Comparison of ENCODE assay signal across 18 cellular contexts in genomic region chr6:47147175-47147727, GRCh38.
DNase-seq lines count a peak whose midpoint lies in the region; ATAC-seq, FAIRE-seq and TF ChIP-seq lines count a peak whose summit lies in the region.
"Had no signal": no experiment of that assay in that cellular context is flagged by ENCODE, and none has a peak within 500 bp of the region (broad histone marks: within the 10 kb centered on the region; RNA-seq: fewer than 3 reads in every experiment).

No MANE protein-coding gene starts in this region.

- H3K9ac ChIP-seq in BLaER1 (0 out of 2 replicates have a peak overlapping the region, but pooled peaks have one; percentile 21), IMR-90 (ENCODE audit: low read depth, low read length) (no peak overlapping the region)
- H3K9ac ChIP-seq: SK-N-SH had no signal

- no peaks in the 10 kb centered on the region for H4K20me1 ChIP-seq in BLaER1
- no peaks in the 10 kb centered on the region for H4K20me1 ChIP-seq in IMR-90 (ENCODE audit: insufficient read depth, low read length)
- no peaks in the 10 kb centered on the region for H4K20me1 ChIP-seq in osteoblast (ENCODE audit: insufficient read depth, low read length)

- H3K9me1 ChIP-seq in IMR-90 (ENCODE audit: insufficient read depth, low read length), result peaks cover 8% of the 10 kb centered on the region; the same call in 1 of the 2 replicates

- TF ChIP-seq CTCF in IMR-90 (conservative IDR thresholded peaks at IDR 0.05; ENCODE audit: low read depth, low read length) (no peak), osteoblast (IDR thresholded peaks at IDR 0.05; ENCODE audit: extremely low read depth, low read depth, low read length) (no peak), RWPE1 (conservative IDR thresholded peaks at IDR 0.05; ENCODE audit: low read depth) (no peak)

- ATAC-seq in IMR-90 (ENCODE audit: low read depth), result no peak
- no peak for ATAC-seq in HG03280 (IDR thresholded peaks at IDR 0.05; ENCODE audit: unreplicated experiment)
- no peak for ATAC-seq in GM21423 (IDR thresholded peaks at IDR 0.05; ENCODE audit: unreplicated experiment)
- ATAC-seq: activated T-cell treated with anti-CD3 and anti-CD28 coated beads, Interleukin-2, amount 50 U/mL, for 72 hours had no signal

- TF ChIP-seq RAD21 in IMR-90 (IDR thresholded peaks at IDR 0.05; ENCODE audit: low read length), result no peak

- H2AK5ac ChIP-seq in IMR-90 (ENCODE audit: low read depth, low read length), result peak overlapping the region; percentile 36; the same call in 1 of the 2 replicates

- H3K27ac ChIP-seq in BLaER1, result peak overlapping the region; percentile 38
- H3K27ac ChIP-seq in IMR-90 (ENCODE audit: insufficient read depth, low read length), result no peak overlapping the region
- no peak overlapping the region for H3K27ac ChIP-seq in osteoblast (ENCODE audit: low read depth, low read length)
- H3K27ac ChIP-seq in RWPE1, result no peak overlapping the region
- H3K27ac ChIP-seq: HL-60 had no signal

- H3K36me3 ChIP-seq in BLaER1 (no peaks in the 10 kb centered on the region), IMR-90 (ENCODE audit: control insufficient read depth, insufficient read depth, low read length) (no peaks in the 10 kb centered on the region), osteoblast (ENCODE audit: insufficient read depth, low read length) (no peaks in the 10 kb centered on the region)

- dilution Hi-C loops in IMR-90 (cut with HindIII; ENCODE audit: low sequenced_read_pairs, unreplicated experiment), result no loop called here

- peaks cover 29% of the 10 kb centered on the region for H3K4me1 ChIP-seq in BLaER1
- H3K4me1 ChIP-seq in IMR-90 (ENCODE audit: control insufficient read depth, insufficient read depth, low read length), result peaks cover 16% of the 10 kb centered on the region
- peaks cover 19% of the 10 kb centered on the region for H3K4me1 ChIP-seq in osteoblast (ENCODE audit: insufficient read depth, low read length)

- no peaks in the 10 kb centered on the region for H3K27me3 ChIP-seq in BLaER1
- no peaks in the 10 kb centered on the region for H3K27me3 ChIP-seq in IMR-90 (ENCODE audit: control insufficient read depth, insufficient read depth, low read length)
- peaks cover 3% of the 10 kb centered on the region for H3K27me3 ChIP-seq in osteoblast (ENCODE audit: insufficient read depth, low read length)

- H2BK15ac ChIP-seq in IMR-90 (ENCODE audit: low read depth, low read length), result 0 out of 3 replicates have a peak overlapping the region, but pooled peaks have one; percentile 15

- H4K8ac ChIP-seq in IMR-90 (ENCODE audit: low read depth in 2 of 2, low read length in 2 of 2), result peak overlapping the region; percentile 44 to 58; a peak in 2 of 4 replicates

- intact Hi-C loops in IMR-90 (cut with micrococcal nuclease), result no loop called here

- H2BK120ac ChIP-seq in IMR-90 (ENCODE audit: low read depth, low read length), result peak overlapping the region; percentile 67

- H4K5ac ChIP-seq in IMR-90 (ENCODE audit: low read depth, low read length), result peak overlapping the region; percentile 40; the same call in 1 of the 2 replicates

- H3K4me3 ChIP-seq in BLaER1 (no peak overlapping the region), IMR-90 (ENCODE audit: insufficient read depth, low read depth, low read length) (no peak overlapping the region), osteoblast (ENCODE audit: insufficient read depth, low read length) (no peak overlapping the region)

- no peak overlapping the region for H3K23ac ChIP-seq in IMR-90 (ENCODE audit: low read depth, low read length)

- H2BK20ac ChIP-seq in IMR-90 (ENCODE audit: low read depth, low read length), result peak overlapping the region; percentile 73

- peak overlapping the region; percentile 14 for H2BK5ac ChIP-seq in IMR-90 (ENCODE audit: low read depth, low read length, poor library complexity, severe bottlenecking)

- H3K18ac ChIP-seq in IMR-90 (ENCODE audit: low read depth, low read length), result peak overlapping the region; percentile 75; the same call in 1 of the 2 replicates

- H3K4ac ChIP-seq in IMR-90 (ENCODE audit: low read depth, low read length), result peak overlapping the region; percentile 21; the same call in 1 of the 2 replicates

- H3K14ac ChIP-seq in IMR-90 (replicated peaks; ENCODE audit: low read depth, low read length), result peak overlapping the region; percentile 58

- DNase-seq in IMR-90 (no peak), osteoblast (ENCODE audit: insufficient read length, low spot score, missing footprints) (no peak), GM19240 (ENCODE audit: insufficient read length, low spot score) (no peak), RWPE1 (ENCODE audit: low spot score) (no peak)
- DNase-seq: activated CD4-positive, alpha-beta memory T cell treated with anti-CD3 and anti-CD28 coated beads for 36 hours; activated T-cell treated with anti-CD3 and anti-CD28 coated beads, Interleukin-2, amount 50 U/mL, for 72 hours; cerebellar nuclear complex; Karpas-422; SK-N-SH; stimulated activated CD4-positive, alpha-beta T cell treated with anti-CD3 and anti-CD28 coated beads, Interleukin-4, amount 100 ng/mL, for 4 hours had no signal

- peak overlapping the region; percentile 8 for H2AFZ ChIP-seq in IMR-90 (replicated peaks; ENCODE audit: low read length, poor library complexity)
- no peak overlapping the region for H2AFZ ChIP-seq in osteoblast (ENCODE audit: low read length)

- H2AK9ac ChIP-seq in IMR-90 (replicated peaks; ENCODE audit: low read depth, low read length, poor library complexity), result peak overlapping the region; percentile 11

- no peak overlapping the region for H3K56ac ChIP-seq in IMR-90 (ENCODE audit: extremely low read depth, insufficient read depth, low read length)

- no peaks in the 10 kb centered on the region for H3K79me2 ChIP-seq in osteoblast (ENCODE audit: insufficient read depth, low read length)

- H3K9me3 ChIP-seq in BLaER1 (peaks cover 15% of the 10 kb centered on the region), IMR-90 (ENCODE audit: control insufficient read depth, insufficient read depth, low read length) (no peaks in the 10 kb centered on the region), osteoblast (ENCODE audit: low read depth, low read length) (no peaks in the 10 kb centered on the region)
- H3K9me3 ChIP-seq: SK-N-SH had no signal

- in situ Hi-C loops in IMR-90 (cut with MboI; ENCODE audit: low sequenced_read_pairs), result no loop called here

- no TSS peak for BruUV-seq in IMR-90 (replicated peaks; lab: Mats Ljungman, UMichigan)

- CTCF ChIA-PET in IMR-90 (lab: Yijun Ruan, JAX), result no interaction called here
- CTCF ChIA-PET in RWPE1 (lab: Yijun Ruan, JAX), result no interaction called here

- H3K79me1 ChIP-seq in IMR-90 (ENCODE audit: low read depth in 1 of 2, low read length in 2 of 2), result no peaks in the 10 kb centered on the region

- POLR2A ChIA-PET in IMR-90 (lab: Charles Lee; ENCODE audit: unreplicated experiment) (no interaction called here), RWPE1 (lab: Yijun Ruan, JAX; ENCODE audit: low non-redundant PET) (no interaction called here)

- H4K91ac ChIP-seq in IMR-90 (ENCODE audit: insufficient read depth, low read depth, low read length), result peak overlapping the region; percentile 4; the same call in 1 of the 2 replicates

- no peak for TF ChIP-seq POLR2A in IMR-90 (IDR thresholded peaks at IDR 0.05; ENCODE audit: low read depth, low read length)

- H3K4me2 ChIP-seq in BLaER1, result peak overlapping the region; percentile 66
- H3K4me2 ChIP-seq in IMR-90 (ENCODE audit: low read depth, low read length), result no peak overlapping the region
- peak overlapping the region; percentile 19 for H3K4me2 ChIP-seq in osteoblast (ENCODE audit: insufficient read depth, low read length)
- H3K4me2 ChIP-seq: SK-N-SH had no signal

- no CpG with 5 or more reads among the region's 5 CpGs for WGBS in IMR-90 (ENCODE audit: extremely low coverage in 2 of 2, insufficient read length in 1 of 2), 2 experiments

- FAIRE-seq in endometrium (lab: Jason Lieb, UNC), result peak; percentile 21
- FAIRE-seq: frontal cortex, GM18507, urothelium cell line had no signal

TF ChIP-seq in IMR-90, 13 proteins besides CTCF, POLR2A, EP300 and RAD21:
- TF ChIP-seq BHLHE40 (IDR thresholded peaks at IDR 0.05; ENCODE audit: low read depth, low read length) (no peak), SMC3 (IDR thresholded peaks at IDR 0.05; ENCODE audit: low read depth, low read length) (no peak), NFE2L2 (IDR thresholded peaks at IDR 0.05; ENCODE audit: low read depth, low read length) (no peak), RFX5 (IDR thresholded peaks at IDR 0.05; ENCODE audit: low read depth, low read length) (no peak), RCOR1 (IDR thresholded peaks at IDR 0.05; ENCODE audit: insufficient replicate concordance, low read length) (no peak), FOS (IDR thresholded peaks at IDR 0.05; ENCODE audit: low read depth, low read length) (no peak), MAFK (IDR thresholded peaks at IDR 0.05; ENCODE audit: low read depth, low read length) (no peak), ELK1 (IDR thresholded peaks at IDR 0.05; ENCODE audit: borderline replicate concordance, low read depth, low read length) (no peak), MAZ (IDR thresholded peaks at IDR 0.05; ENCODE audit: borderline replicate concordance, low read depth, low read length) (no peak), CHD1 (IDR thresholded peaks at IDR 0.05; ENCODE audit: low read depth, low read length) (no peak), CEBPB (IDR thresholded peaks at IDR 0.05; ENCODE audit: low read depth, low read length) (no peak), MXI1 (IDR thresholded peaks at IDR 0.05; ENCODE audit: borderline replicate concordance, low read depth, low read length) (no peak)
- TF ChIP-seq, protein P1, sequence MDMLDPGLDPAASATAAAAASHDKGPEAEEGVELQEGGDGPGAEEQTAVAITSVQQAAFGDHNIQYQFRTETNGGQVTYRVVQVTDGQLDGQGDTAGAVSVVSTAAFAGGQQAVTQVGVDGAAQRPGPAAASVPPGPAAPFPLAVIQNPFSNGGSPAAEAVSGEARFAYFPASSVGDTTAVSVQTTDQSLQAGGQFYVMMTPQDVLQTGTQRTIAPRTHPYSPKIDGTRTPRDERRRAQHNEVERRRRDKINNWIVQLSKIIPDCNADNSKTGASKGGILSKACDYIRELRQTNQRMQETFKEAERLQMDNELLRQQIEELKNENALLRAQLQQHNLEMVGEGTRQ (IDR thresholded peaks at IDR 0.05; ENCODE audit: low read depth, low read length), result no peak
